8 cellular contexts compared by ENCODE assay signal in the genomic region with DNA sequence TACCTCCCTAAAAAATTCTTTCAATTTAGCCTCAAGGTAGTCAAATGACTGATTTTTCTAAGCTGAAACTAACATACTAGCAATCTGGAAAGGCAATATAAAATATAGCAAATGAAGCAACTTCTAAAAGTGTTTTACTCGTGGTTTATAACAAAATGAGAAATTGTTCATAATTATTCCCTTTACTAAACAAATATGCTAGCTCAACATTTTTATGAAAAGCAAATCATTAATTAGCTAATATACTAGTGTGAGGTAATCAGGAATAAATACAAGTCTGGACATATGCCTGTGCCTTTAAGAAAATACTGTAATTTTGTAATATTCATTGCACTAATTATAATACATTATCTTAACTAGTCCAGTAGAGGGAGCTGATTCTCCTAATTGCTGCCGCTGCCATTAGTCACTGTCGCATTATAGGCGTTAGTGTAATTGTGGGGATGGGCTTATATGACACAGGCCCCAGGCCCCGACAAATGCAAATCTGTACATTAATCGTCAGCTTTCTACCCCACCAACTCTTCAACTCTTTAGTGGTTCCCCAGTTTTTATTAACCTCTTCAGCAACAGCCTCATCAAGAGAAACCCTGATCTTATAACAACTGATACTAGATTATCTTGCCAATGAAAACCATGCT.
DNase-seq lines count a peak whose midpoint lies in the region; ATAC-seq, FAIRE-seq and TF ChIP-seq lines count a peak whose summit lies in the region.

No MANE protein-coding gene starts in this region.

- H4K20me1 ChIP-seq in H1 (replicated peaks in 1 of 2; ENCODE audit: control insufficient read depth in 1 of 2, insufficient read depth in 2 of 2, low read length in 2 of 2) = peaks cover 0 to 1% of the 10 kb centered on the region in 2 experiments

- H3K36me3 ChIP-seq in H1 (ENCODE audit: control insufficient read depth in 2 of 4, insufficient read depth in 4 of 4, low read length in 3 of 4) = peaks cover 6 to 59% (median 29%) of the 10 kb centered on the region in 4 experiments

- no peaks in the 10 kb centered on the region for H3K27me3 Mint-ChIP-seq in Calu3 (ENCODE audit: unreplicated experiment)
- no peaks in the 10 kb centered on the region for H3K27me3 Mint-ChIP-seq in naive thymus-derived CD8-positive, alpha-beta T cell

- no peaks in the 10 kb centered on the region for H3K27me3 ChIP-seq in H1 (replicated peaks in 1 of 4; ENCODE audit: control insufficient read depth in 3 of 4, extremely low read depth in 1 of 4, insufficient read depth in 3 of 4, low read length in 3 of 4)

- no peak overlapping the region for H2BK5ac ChIP-seq in H1 (ENCODE audit: low read depth, low read length)

- no peak overlapping the region for H3K14ac ChIP-seq in H1 (ENCODE audit: insufficient read length)

- no peak for TF ChIP-seq CTCF in Calu3 (IDR thresholded peaks at IDR 0.05; ENCODE audit: unreplicated experiment)
- peak in 2 of 3 experiments; percentile 24 to 43; a peak in 1 of 4 replicates for TF ChIP-seq CTCF in H1 (IDR thresholded peaks at IDR 0.05; ENCODE audit: control extremely low read depth in 1 of 3, insufficient read depth in 1 of 3, low read depth in 1 of 3, low read length in 3 of 3)

- no peaks in the 10 kb centered on the region for H3K9me3 Mint-ChIP-seq in Calu3 (ENCODE audit: low read depth, unreplicated experiment)
- H3K9me3 Mint-ChIP-seq in naive thymus-derived CD8-positive, alpha-beta T cell = no peaks in the 10 kb centered on the region

- peak; percentile 68 to 70 for TF ChIP-seq RAD21 in H1 (IDR thresholded peaks at IDR 0.05 in 1 of 2, conservative IDR thresholded peaks at IDR 0.05 in 1 of 2; ENCODE audit: low read depth in 2 of 2, low read length in 2 of 2)

- POLR2A ChIA-PET in H1 (lab: Charles Lee; ENCODE audit: partially characterized antibody) = interaction anchor here (0.5 to 1.5 kb wide), 2 partner anchors 103 to 274 kb away, joined by 3 read pairs; no protein-coding TSS in a partner anchor
- POLR2A ChIA-PET in naive thymus-derived CD8-positive, alpha-beta T cell (lab: Charles Lee) = interaction anchor here (1.1 kb wide), 1 partner anchor 274 kb away, joined by 3 read pairs; no protein-coding TSS in a partner anchor

- H4K5ac ChIP-seq in H1 (ENCODE audit: insufficient read length, low read depth, low read length) = no peak overlapping the region

- H3K4me3 ChIP-seq in H1 (ENCODE audit: extremely low read depth in 1 of 4, insufficient read depth in 2 of 4, low read depth in 3 of 4, low read length in 4 of 4) = no peak overlapping the region

- no peak overlapping the region for H2BK15ac ChIP-seq in H1 (ENCODE audit: low read length)

- no peak overlapping the region for H2BK20ac ChIP-seq in H1 (ENCODE audit: low read length)

- no peaks in the 10 kb centered on the region for H3K79me1 ChIP-seq in H1 (ENCODE audit: low read depth, low read length)

- no peak for TF ChIP-seq EP300 in H1 (IDR thresholded peaks at IDR 0.05; ENCODE audit: borderline replicate concordance in 1 of 2, low read depth in 2 of 2, low read length in 2 of 2)

- H3K9me3 ChIP-seq in H1 (ENCODE audit: insufficient read depth in 2 of 2, low read depth in 1 of 2, low read length in 1 of 2) = no peaks in the 10 kb centered on the region

- no peaks in the 10 kb centered on the region for H3K4me1 Mint-ChIP-seq in Calu3 (ENCODE audit: low read depth, unreplicated experiment)
- peaks cover 4 to 15% (median 10%) of the 10 kb centered on the region in 4 donors for H3K4me1 Mint-ChIP-seq in naive thymus-derived CD8-positive, alpha-beta T cell

- no peaks in the 10 kb centered on the region for H3K79me2 ChIP-seq in H1 (ENCODE audit: control insufficient read depth in 1 of 2, insufficient read depth in 2 of 2, low read length in 2 of 2)

- ATAC-seq in GM19463 (IDR thresholded peaks at IDR 0.05; ENCODE audit: unreplicated experiment) (peak; percentile 60), HG03575 (IDR thresholded peaks at IDR 0.05; ENCODE audit: extremely low read depth, insufficient number of reproducible peaks, low FRiP score, unreplicated experiment) (peak; percentile 87), HG02840 (IDR thresholded peaks at IDR 0.05; ENCODE audit: low FRiP score, unreplicated experiment) (no peak)
- peak; percentile 46 to 72 for ATAC-seq in naive thymus-derived CD8-positive, alpha-beta T cell

- intact Hi-C loops in Calu3 (cut with micrococcal nuclease; ENCODE audit: unreplicated experiment) = no loop called here

- H3K23me2 ChIP-seq in H1 (ENCODE audit: low read depth, low read length) = no peaks in the 10 kb centered on the region

- no peak overlapping the region for H3K4me3 Mint-ChIP-seq in Calu3 (ENCODE audit: low read depth, unreplicated experiment)
- H3K4me3 Mint-ChIP-seq in naive thymus-derived CD8-positive, alpha-beta T cell = no peak overlapping the region

- H3K23ac ChIP-seq in H1 (ENCODE audit: insufficient read length) = no peak overlapping the region

- no peak overlapping the region for H3K27ac ChIP-seq in H1 (ENCODE audit: low read depth, low read length)

- H2AK5ac ChIP-seq in H1 (ENCODE audit: low read depth, low read length) = no peak overlapping the region

- CTCF ChIA-PET in Calu3 (lab: Charles Lee) = interaction anchor here (0.7 kb wide), 1 partner anchor 125 kb away, joined by 3 read pairs; no protein-coding TSS in a partner anchor
- CTCF ChIA-PET in H1 (lab: Charles Lee; ENCODE audit: partially characterized antibody) = interaction anchor here (0.8 to 2.4 kb wide), 15 partner anchors 10 to 255 kb away, joined by 3 to 11 read pairs (median 4); no protein-coding TSS in a partner anchor

- peaks cover 14% of the 10 kb centered on the region for H3K36me3 Mint-ChIP-seq in Calu3 (ENCODE audit: insufficient read depth, unreplicated experiment)
- H3K36me3 Mint-ChIP-seq in naive thymus-derived CD8-positive, alpha-beta T cell = peaks cover 0 to 12% (median 6%) of the 10 kb centered on the region in 3 donors

- no peak overlapping the region for H2AFZ ChIP-seq in H1 (ENCODE audit: low read length)

- no peak overlapping the region for H3K56ac ChIP-seq in H1 (replicated peaks; ENCODE audit: insufficient read length, low read depth, low read length)

- FAIRE-seq in H1 (lab: Jason Lieb, UNC) = no peak

- no peak overlapping the region for H3K27ac Mint-ChIP-seq in Calu3 (ENCODE audit: unreplicated experiment)
- peak overlapping the region in 2 of 10 donors; percentile 60 to 67 for H3K27ac Mint-ChIP-seq in naive thymus-derived CD8-positive, alpha-beta T cell

- H2BK120ac ChIP-seq in H1 (replicated peaks; ENCODE audit: low read depth, low read length) = no peak overlapping the region

- H3K4ac ChIP-seq in H1 (replicated peaks; ENCODE audit: insufficient read length, low read depth, low read length) = no peak overlapping the region

- no peak for DNase-seq in Calu3
- DNase-seq in OCI-M1 (lab: John Stamatoyannopoulos, UW) = peak; percentile 50
- DNase-seq in H1 (ENCODE audit: low read depth in 1 of 2, low spot score in 2 of 2) = no peak
- DNase-seq in naive thymus-derived CD8-positive, alpha-beta T cell = peak in 4 of 10 donors; percentile 2 to 46 (median 34)
- no peak for DNase-seq in DMS114 treated with DMSO at 0.1 percent for 48 hours (lab: John Stamatoyannopoulos, UW; ENCODE audit: unreplicated experiment)

- H3K18ac ChIP-seq in H1 (ENCODE audit: extremely low read depth, low read length) = no peak overlapping the region

- no peak overlapping the region for H3K4me2 ChIP-seq in H1 (ENCODE audit: insufficient read depth in 1 of 2, low read depth in 2 of 2, low read length in 2 of 2)

- no peak overlapping the region for H4K8ac ChIP-seq in H1 (ENCODE audit: extremely low read depth, insufficient read depth, low read length)

- H3K9ac ChIP-seq in H1 (replicated peaks in 1 of 4; ENCODE audit: extremely low read depth in 1 of 4, low read depth in 3 of 4, low read length in 3 of 4) = no peak overlapping the region

- H4K91ac ChIP-seq in H1 (replicated peaks; ENCODE audit: insufficient read length, low read length) = no peak overlapping the region

- no peaks in the 10 kb centered on the region for H3K4me1 ChIP-seq in H1 (replicated peaks in 1 of 4; ENCODE audit: control insufficient read depth in 3 of 4, insufficient read depth in 4 of 4, low read length in 3 of 4)

- no peak overlapping the region for H2BK12ac ChIP-seq in H1 (ENCODE audit: low read depth, low read length)

- no peak for TF ChIP-seq POLR2A in H1 (IDR thresholded peaks at IDR 0.05; ENCODE audit: control extremely low read depth in 1 of 2, low read depth in 2 of 2, low read length in 2 of 2)

- TSS peak; percentile 11 for BruUV-seq in Calu3 (replicated peaks; lab: Mats Ljungman, UMichigan)

- WGBS in H1 (ENCODE audit: extremely low coverage in 1 of 2, insufficient coverage in 1 of 2, insufficient read length in 1 of 2, insufficient replicate concordance in 2 of 2, low coverage in 1 of 2, low lambda C conversion rate in 2 of 2, missing lambda C conversion rate in 1 of 2), 2 experiments = 84% methylated on average over 6 of the region's 6 CpGs; no CpG with 5 or more reads in 1 of the 2 experiments
